ENCODE assay signal across 8 cellular contexts in the genomic region with DNA sequence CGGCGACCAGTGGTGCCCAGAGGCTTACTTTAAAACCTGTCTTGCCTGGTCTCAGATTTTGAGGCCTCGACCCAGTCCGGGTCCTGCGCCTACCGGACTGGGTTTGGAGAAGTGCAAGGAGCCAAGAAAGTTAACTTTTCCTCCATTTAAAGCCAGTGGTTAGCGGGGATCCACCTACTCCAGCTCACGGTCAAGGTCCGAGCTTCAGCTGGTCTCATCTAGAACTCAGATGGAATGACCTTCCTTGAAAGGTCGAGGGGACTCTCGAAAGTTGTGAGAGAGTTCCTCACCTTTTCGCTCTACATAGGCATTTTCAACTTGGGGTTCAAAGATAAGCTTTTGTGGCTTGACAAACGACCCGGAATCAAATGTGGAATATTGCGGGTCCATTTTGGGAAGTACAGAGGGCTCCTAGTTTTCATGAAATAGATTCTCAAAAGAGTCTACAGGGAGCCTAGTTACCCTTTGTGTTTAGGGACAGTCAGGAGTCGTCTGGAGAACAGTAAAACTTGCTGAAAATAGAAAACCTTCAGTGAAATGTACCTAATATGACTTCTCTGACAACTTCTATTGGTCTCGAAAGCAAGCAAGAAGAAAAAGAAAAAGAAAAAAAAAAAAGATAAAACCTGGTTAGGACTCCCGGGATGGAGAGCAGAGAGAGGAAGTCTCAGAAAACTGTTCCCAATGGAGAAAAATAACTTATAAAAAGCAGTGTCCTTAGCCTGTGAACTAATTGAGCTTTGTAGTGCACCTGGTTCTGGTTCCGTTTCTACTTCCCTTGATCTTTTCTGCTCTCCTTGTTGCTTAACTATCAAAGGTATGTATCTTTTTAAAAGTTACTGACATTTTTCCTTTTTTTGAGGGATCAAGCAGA. TPM values are rescaled to one million over a fixed set of nuclear protein-coding genes. Genes with fewer than 3 reads are reported as not detected.
A peak's percentile ranks its signal among the peaks of the same experiment; 100 is the strongest.
DNase-seq lines count a peak whose midpoint lies in the region; ATAC-seq lines count a peak whose summit lies in the region.

No MANE protein-coding gene starts in this region.

- H3K36me3 Mint-ChIP-seq in activated T-cell treated with anti-CD3 and anti-CD28 coated beads, Interleukin-2, amount 50 U/mL, for 72 hours (ENCODE audit: insufficient read depth in 2 of 2): peaks cover 0 to 3% of the 10 kb centered on the region in 2 donors
- H3K36me3 Mint-ChIP-seq in stimulated activated memory B cell treated with anti-CD40 and anti-IgM and Interleukin-4, amounts not matched to agents 10 μg/mL and 1 μg/mL and 100 μg/mL, for 72 hours: no peaks in the 10 kb centered on the region

- H3K27ac Mint-ChIP-seq in activated T-cell treated with anti-CD3 and anti-CD28 coated beads, Interleukin-2, amount 50 U/mL, for 72 hours: no peak overlapping the region
- peak overlapping the region; percentile 29 for H3K27ac Mint-ChIP-seq in stimulated activated memory B cell treated with anti-CD40 and anti-IgM and Interleukin-4, amounts not matched to agents 10 μg/mL and 1 μg/mL and 100 μg/mL, for 72 hours

- peaks cover 14% of the 10 kb centered on the region for H3K4me1 ChIP-seq in adipocyte (ENCODE audit: control insufficient read depth, insufficient read depth, low read length)

- H3K27me3 ChIP-seq in adipocyte (replicated peaks; ENCODE audit: control insufficient read depth, insufficient read depth, low read length): peaks cover 4% of the 10 kb centered on the region

- no peak for ATAC-seq in activated T-cell treated with anti-CD3 and anti-CD28 coated beads, Interleukin-2, amount 50 U/mL, for 72 hours (replicated peaks in 1 of 2)
- no peak for ATAC-seq in stimulated activated memory B cell treated with anti-CD40 and anti-IgM and Interleukin-4, amounts not matched to agents 10 μg/mL and 1 μg/mL and 100 μg/mL, for 72 hours
- ATAC-seq in GM19395 (IDR thresholded peaks at IDR 0.05; ENCODE audit: unreplicated experiment): no peak
- no peak for ATAC-seq in GM19463 (IDR thresholded peaks at IDR 0.05; ENCODE audit: unreplicated experiment)

- peaks cover 14% of the 10 kb centered on the region for H3K27me3 Mint-ChIP-seq in activated T-cell treated with anti-CD3 and anti-CD28 coated beads, Interleukin-2, amount 50 U/mL, for 72 hours (ENCODE audit: low read depth)
- H3K27me3 Mint-ChIP-seq in stimulated activated memory B cell treated with anti-CD40 and anti-IgM and Interleukin-4, amounts not matched to agents 10 μg/mL and 1 μg/mL and 100 μg/mL, for 72 hours: peaks cover 10% of the 10 kb centered on the region

- no peaks in the 10 kb centered on the region for H3K9me3 ChIP-seq in adipocyte (ENCODE audit: control insufficient read depth, low read length)

- DNase-seq in activated T-cell treated with anti-CD3 and anti-CD28 coated beads, Interleukin-2, amount 50 U/mL, for 72 hours: no peak
- DNase-seq in activated T-cell treated with anti-CD3 and anti-CD28 coated beads, Interleukin-2, amount 50 U/mL, for 48 hours: no peak
- DNase-seq in adipocyte (ENCODE audit: low read depth) (peak; percentile 34), inferior parietal cortex (ENCODE audit: extremely low spot score) (peak; percentile 60)
- no peak for DNase-seq in activated CD4-positive, alpha-beta T cell treated with anti-CD3 and anti-CD28 coated beads, Interleukin-2, amount 50 U/mL, for 48 hours

- peak overlapping the region; percentile 95 to 97 for H3K4me3 Mint-ChIP-seq in activated T-cell treated with anti-CD3 and anti-CD28 coated beads, Interleukin-2, amount 50 U/mL, for 72 hours
- H3K4me3 Mint-ChIP-seq in stimulated activated memory B cell treated with anti-CD40 and anti-IgM and Interleukin-4, amounts not matched to agents 10 μg/mL and 1 μg/mL and 100 μg/mL, for 72 hours: peak overlapping the region; percentile 94

- no peaks in the 10 kb centered on the region for H3K9me3 Mint-ChIP-seq in activated T-cell treated with anti-CD3 and anti-CD28 coated beads, Interleukin-2, amount 50 U/mL, for 72 hours
- H3K9me3 Mint-ChIP-seq in stimulated activated memory B cell treated with anti-CD40 and anti-IgM and Interleukin-4, amounts not matched to agents 10 μg/mL and 1 μg/mL and 100 μg/mL, for 72 hours: no peaks in the 10 kb centered on the region

- H3K9ac ChIP-seq in adipocyte (ENCODE audit: low read length): peak overlapping the region; percentile 69

- H3K36me3 ChIP-seq in adipocyte (ENCODE audit: control insufficient read depth, insufficient read depth, low read length, severe bottlenecking): no peaks in the 10 kb centered on the region

- H3K4me3 ChIP-seq in adipocyte (ENCODE audit: low read length): peak overlapping the region; percentile 91

- H3K4me1 Mint-ChIP-seq in activated T-cell treated with anti-CD3 and anti-CD28 coated beads, Interleukin-2, amount 50 U/mL, for 72 hours (ENCODE audit: low read depth): peaks cover 29% of the 10 kb centered on the region
- peaks cover 22% of the 10 kb centered on the region for H3K4me1 Mint-ChIP-seq in stimulated activated memory B cell treated with anti-CD40 and anti-IgM and Interleukin-4, amounts not matched to agents 10 μg/mL and 1 μg/mL and 100 μg/mL, for 72 hours

RNA-seq across cellular contexts. Expression of gene KCNMB4, which starts 1.4 kb away (rescaled TPM):
- total RNA-seq in activated T-cell treated with anti-CD3 and anti-CD28 coated beads, Interleukin-2, amount 50 U/mL, for 72 hours: 1 to 10 TPM; 1.6 to 2.2 TPM

Comparison
In these comparisons a context has a peak if more than half of its experiments do, and no peak if none do; other contexts are left out.
1. DNase-seq: peak in adipocyte (single experiment) and inferior parietal cortex (single experiment); none in activated T-cell treated with anti-CD3 and anti-CD28 coated beads, Interleukin-2, amount 50 U/mL, for 72 hours (0 of 2), activated T-cell treated with anti-CD3 and anti-CD28 coated beads, Interleukin-2, amount 50 U/mL, for 48 hours (0 of 2) and activated CD4-positive, alpha-beta T cell treated with anti-CD3 and anti-CD28 coated beads, Interleukin-2, amount 50 U/mL, for 48 hours (0 of 2).